8 cellular contexts compared by ENCODE assay signal in genomic region chr14:95527392-95528002, GRCh38. TPM values are rescaled to one million over a fixed set of nuclear protein-coding genes. Genes with fewer than 3 reads are reported as not detected.
DNase-seq lines count a peak whose midpoint lies in the region; TF ChIP-seq lines count a peak whose summit lies in the region.

No MANE protein-coding gene starts in this region.

- peak overlapping the region; percentile 10 for H3K4me3 Mint-ChIP-seq in activated CD4-positive, alpha-beta memory T cell treated with anti-CD3 and anti-CD28 coated beads for 36 hours
- no peak overlapping the region for H3K4me3 Mint-ChIP-seq in nephron

- peak; percentile 21 to 60 for DNase-seq in NOMO-1 (lab: John Stamatoyannopoulos, UW; ENCODE audit: unreplicated experiment in 2 of 2)
- no peak for DNase-seq in NOMO-1 treated with dmso at 0.1 percent for 144 hours (lab: John Stamatoyannopoulos, UW; ENCODE audit: unreplicated experiment)
- peak; percentile 34 for DNase-seq in NCI-H2081 treated with DMSO at 0.1 percent for 48 hours (lab: John Stamatoyannopoulos, UW)
- DNase-seq in activated CD4-positive, alpha-beta memory T cell treated with anti-CD3 and anti-CD28 coated beads for 36 hours: peak; percentile 68
- DNase-seq in epithelial cell of prostate (ENCODE audit: low read depth, low spot score): no peak
- no peak for DNase-seq in NCI-H187 treated with DMSO at 0.1 percent for 48 hours (lab: John Stamatoyannopoulos, UW)
- no peak for DNase-seq in islet precursor cell

- intact Hi-C loops in activated CD4-positive, alpha-beta memory T cell treated with anti-CD3 and anti-CD28 coated beads for 36 hours (cut with micrococcal nuclease): loop anchor here (1.0 to 10.0 kb wide), 4 partner anchors 47 to 1183 kb away; no protein-coding TSS in a partner anchor

- peak overlapping the region; percentile 4 for H3K27ac ChIP-seq in epithelial cell of prostate

- no peaks in the 10 kb centered on the region for H3K27me3 Mint-ChIP-seq in activated CD4-positive, alpha-beta memory T cell treated with anti-CD3 and anti-CD28 coated beads for 36 hours
- H3K27me3 Mint-ChIP-seq in nephron (ENCODE audit: low read depth): no peaks in the 10 kb centered on the region

- H3K27ac Mint-ChIP-seq in activated CD4-positive, alpha-beta memory T cell treated with anti-CD3 and anti-CD28 coated beads for 36 hours: peak overlapping the region; percentile 75
- peak overlapping the region in 1 of 3 experiments; percentile 30 for H3K27ac Mint-ChIP-seq in nephron

- POLR2A ChIA-PET in activated CD4-positive, alpha-beta memory T cell treated with anti-CD3 and anti-CD28 coated beads for 36 hours (lab: Charles Lee): interaction anchor here (0.6 to 1.8 kb wide), 6 partner anchors 8 to 98 kb away, joined by 3 to 9 read pairs (median 4); partner anchors contain the start of genes GLRX5 and SYNE3

- H3K9me3 Mint-ChIP-seq in activated CD4-positive, alpha-beta memory T cell treated with anti-CD3 and anti-CD28 coated beads for 36 hours: no peaks in the 10 kb centered on the region
- no peaks in the 10 kb centered on the region for H3K9me3 Mint-ChIP-seq in nephron

- CTCF ChIA-PET in activated CD4-positive, alpha-beta memory T cell treated with anti-CD3 and anti-CD28 coated beads for 36 hours (lab: Charles Lee): interaction anchor here (0.7 to 8.1 kb wide), 37 partner anchors 8 to 261 kb away, joined by 3 to 202 read pairs (median 5); partner anchors contain the start of genes GLRX5 and SYNE3

- peaks cover 17% of the 10 kb centered on the region for H3K36me3 Mint-ChIP-seq in activated CD4-positive, alpha-beta memory T cell treated with anti-CD3 and anti-CD28 coated beads for 36 hours
- H3K36me3 Mint-ChIP-seq in nephron (ENCODE audit: low read depth): peaks cover 6% of the 10 kb centered on the region

- TF ChIP-seq CTCF in nephron (IDR thresholded peaks at IDR 0.05; ENCODE audit: unreplicated experiment in 3 of 3): peak; percentile 69 to 70 (median 69)

- peaks cover 79% of the 10 kb centered on the region for H3K4me1 Mint-ChIP-seq in activated CD4-positive, alpha-beta memory T cell treated with anti-CD3 and anti-CD28 coated beads for 36 hours (ENCODE audit: low read depth)
- peaks cover 46% of the 10 kb centered on the region for H3K4me1 Mint-ChIP-seq in nephron

RNA-seq across cellular contexts. Expression of gene GLRX5, which starts 7.4 kb away (rescaled TPM):
- 10 to 100 TPM; 31.8 to 32.2 TPM for total RNA-seq in activated CD4-positive, alpha-beta memory T cell treated with anti-CD3 and anti-CD28 coated beads for 36 hours

RNA-seq across cellular contexts. Expression of gene SYNE3, which starts 11.0 kb away (rescaled TPM):
- 10 to 100 TPM; 35.3 to 37.3 TPM for total RNA-seq in activated CD4-positive, alpha-beta memory T cell treated with anti-CD3 and anti-CD28 coated beads for 36 hours

Comparison
In these comparisons a context has a peak if more than half of its experiments do, and no peak if none do; other contexts are left out.
1. DNase-seq: peak in NOMO-1 (2 of 2), NCI-H2081 treated with DMSO at 0.1 percent for 48 hours (single experiment) and activated CD4-positive, alpha-beta memory T cell treated with anti-CD3 and anti-CD28 coated beads for 36 hours (single experiment); none in NOMO-1 treated with dmso at 0.1 percent for 144 hours (single experiment), epithelial cell of prostate (single experiment), NCI-H187 treated with DMSO at 0.1 percent for 48 hours (single experiment) and islet precursor cell (single experiment).